ENCODE assay signal across 24 cellular contexts in the genomic region with DNA sequence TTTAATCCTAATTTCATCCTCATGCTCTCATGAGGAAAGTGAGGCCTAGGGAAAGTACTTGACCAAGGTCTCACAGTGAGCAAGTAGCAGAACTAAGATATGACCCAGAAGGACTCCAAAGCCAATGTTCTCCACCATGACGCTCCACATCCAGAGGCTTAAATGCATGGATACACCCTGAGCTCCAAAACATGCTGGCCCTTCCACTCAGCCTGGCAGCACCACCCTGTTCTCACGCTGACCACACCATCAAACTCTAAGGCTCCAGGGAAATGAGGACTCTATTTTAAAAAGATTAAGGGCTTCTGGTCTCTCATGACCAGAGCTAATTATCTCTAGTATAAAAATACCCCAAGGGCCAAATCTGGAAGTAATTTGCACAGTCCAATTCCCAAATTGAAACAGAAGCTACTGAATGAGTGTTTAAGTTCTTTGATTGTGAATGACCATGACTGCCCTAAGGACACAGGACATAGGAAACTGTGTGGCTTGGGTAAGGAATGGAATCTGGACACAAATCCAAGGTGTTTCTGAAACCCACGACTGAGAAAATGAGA.
"Had no signal": no experiment of that assay in that cellular context is flagged by ENCODE, and none has a peak within 500 bp of the region (broad histone marks: within the 10 kb centered on the region; RNA-seq: fewer than 3 reads in every experiment).

No MANE protein-coding gene starts in this region.

- H3K9me3 ChIP-seq: thyroid gland, upper lobe of right lung had no signal

- H3K4me3 ChIP-seq: lung, thyroid gland, upper lobe of right lung had no signal

- H3K27ac Mint-ChIP-seq: activated CD4-positive, alpha-beta memory T cell treated with anti-CD3 and anti-CD28 coated beads for 36 hours; activated naive CD4-positive, alpha-beta T cell treated with anti-CD3 and anti-CD28 coated beads for 36 hours; activated naive CD8-positive, alpha-beta T cell treated with anti-CD3 and anti-CD28 coated beads, Interleukin-2, amount 10 ng/mL, durations not matched to agents 7 days and 5 days; activated T-cell treated with anti-CD3 and anti-CD28 coated beads, Interleukin-2, amount 50 U/mL, for 72 hours; dendritic cell treated with granulocyte-macrophage colony-stimulating factor and Interleukin-4, amounts not matched to agents 40 ng/mL and 50 ng/mL, for 4 days; naive thymus-derived CD4-positive, alpha-beta T cell; T-helper 1 cell treated with Interleukin-12 subunit alpha and Interleukin-12 subunit beta and Interleukin-4 antibody, amounts not matched to agents 30 μg/mL and 1 μg/mL, for 36 hours had no signal

- DNase-seq: activated CD4-positive, alpha-beta memory T cell treated with anti-CD3 and anti-CD28 coated beads for 36 hours; activated CD4-positive, alpha-beta T cell treated with anti-CD3 and anti-CD28 coated beads for 48 hours; activated CD4-positive, CD25-positive, alpha-beta regulatory T cell; activated effector memory CD4-positive, alpha-beta T cell treated with Interleukin-2 at 50 U/mL for 16 hours; activated naive CD4-positive, alpha-beta T cell treated with anti-CD3 and anti-CD28 coated beads for 36 hours; activated naive CD8-positive, alpha-beta T cell treated with anti-CD3 and anti-CD28 coated beads, Interleukin-2, amount 10 ng/mL, durations not matched to agents 7 days and 5 days; activated T-cell treated with anti-CD3 and anti-CD28 coated beads, Interleukin-2, amount 50 U/mL, for 72 hours; amniotic stem cell; effector CD8-positive, alpha-beta T cell; head of caudate nucleus; naive thymus-derived CD4-positive, alpha-beta T cell; occipital lobe; posterior cingulate gyrus; right cardiac atrium; stimulated activated CD4-positive, alpha-beta T cell treated with anti-CD3 and anti-CD28 coated beads, Interleukin-4, amount 100 ng/mL, for 24 hours; stimulated activated naive CD4-positive, alpha-beta T cell treated with Interleukin-2 at 50 U/mL for 16 hours; T1000; thyroid gland; upper lobe of right lung had no signal

- H3K36me3 ChIP-seq: thyroid gland, upper lobe of right lung had no signal

- H3K27me3 ChIP-seq: thyroid gland, upper lobe of right lung had no signal

- ATAC-seq: activated T-cell treated with anti-CD3 and anti-CD28 coated beads, Interleukin-2, amount 50 U/mL, for 72 hours; esophagus mucosa; naive thymus-derived CD4-positive, alpha-beta T cell; upper lobe of right lung had no signal

- H3K27ac ChIP-seq: thyroid gland, upper lobe of right lung had no signal

- H3K4me1 Mint-ChIP-seq: activated naive CD8-positive, alpha-beta T cell treated with anti-CD3 and anti-CD28 coated beads, Interleukin-2, amount 10 ng/mL, durations not matched to agents 7 days and 5 days; naive thymus-derived CD4-positive, alpha-beta T cell; neural crest cell had no signal

- H3K4me3 Mint-ChIP-seq: activated CD4-positive, alpha-beta memory T cell treated with anti-CD3 and anti-CD28 coated beads for 36 hours; activated naive CD4-positive, alpha-beta T cell treated with anti-CD3 and anti-CD28 coated beads for 36 hours; activated naive CD8-positive, alpha-beta T cell treated with anti-CD3 and anti-CD28 coated beads, Interleukin-2, amount 10 ng/mL, durations not matched to agents 7 days and 5 days; activated T-cell treated with anti-CD3 and anti-CD28 coated beads, Interleukin-2, amount 50 U/mL, for 72 hours; dendritic cell treated with granulocyte-macrophage colony-stimulating factor and Interleukin-4, amounts not matched to agents 40 ng/mL and 50 ng/mL, for 4 days; naive thymus-derived CD4-positive, alpha-beta T cell; neural crest cell; T-helper 1 cell treated with Interleukin-12 subunit alpha and Interleukin-12 subunit beta and Interleukin-4 antibody, amounts not matched to agents 30 μg/mL and 1 μg/mL, for 36 hours had no signal

- H3K27me3 Mint-ChIP-seq: dendritic cell treated with granulocyte-macrophage colony-stimulating factor and Interleukin-4, amounts not matched to agents 40 ng/mL and 50 ng/mL, for 4 days had no signal

- H3K9me3 Mint-ChIP-seq: activated CD4-positive, alpha-beta memory T cell treated with anti-CD3 and anti-CD28 coated beads for 36 hours; activated naive CD4-positive, alpha-beta T cell treated with anti-CD3 and anti-CD28 coated beads for 36 hours; activated naive CD8-positive, alpha-beta T cell treated with anti-CD3 and anti-CD28 coated beads, Interleukin-2, amount 10 ng/mL, durations not matched to agents 7 days and 5 days; activated T-cell treated with anti-CD3 and anti-CD28 coated beads, Interleukin-2, amount 50 U/mL, for 72 hours; dendritic cell treated with granulocyte-macrophage colony-stimulating factor and Interleukin-4, amounts not matched to agents 40 ng/mL and 50 ng/mL, for 4 days; naive thymus-derived CD4-positive, alpha-beta T cell; T-helper 1 cell treated with Interleukin-12 subunit alpha and Interleukin-12 subunit beta and Interleukin-4 antibody, amounts not matched to agents 30 μg/mL and 1 μg/mL, for 36 hours had no signal

- H3K36me3 Mint-ChIP-seq: activated CD4-positive, alpha-beta memory T cell treated with anti-CD3 and anti-CD28 coated beads for 36 hours; activated naive CD8-positive, alpha-beta T cell treated with anti-CD3 and anti-CD28 coated beads, Interleukin-2, amount 10 ng/mL, durations not matched to agents 7 days and 5 days; naive thymus-derived CD4-positive, alpha-beta T cell had no signal
